In the genomic region with DNA sequence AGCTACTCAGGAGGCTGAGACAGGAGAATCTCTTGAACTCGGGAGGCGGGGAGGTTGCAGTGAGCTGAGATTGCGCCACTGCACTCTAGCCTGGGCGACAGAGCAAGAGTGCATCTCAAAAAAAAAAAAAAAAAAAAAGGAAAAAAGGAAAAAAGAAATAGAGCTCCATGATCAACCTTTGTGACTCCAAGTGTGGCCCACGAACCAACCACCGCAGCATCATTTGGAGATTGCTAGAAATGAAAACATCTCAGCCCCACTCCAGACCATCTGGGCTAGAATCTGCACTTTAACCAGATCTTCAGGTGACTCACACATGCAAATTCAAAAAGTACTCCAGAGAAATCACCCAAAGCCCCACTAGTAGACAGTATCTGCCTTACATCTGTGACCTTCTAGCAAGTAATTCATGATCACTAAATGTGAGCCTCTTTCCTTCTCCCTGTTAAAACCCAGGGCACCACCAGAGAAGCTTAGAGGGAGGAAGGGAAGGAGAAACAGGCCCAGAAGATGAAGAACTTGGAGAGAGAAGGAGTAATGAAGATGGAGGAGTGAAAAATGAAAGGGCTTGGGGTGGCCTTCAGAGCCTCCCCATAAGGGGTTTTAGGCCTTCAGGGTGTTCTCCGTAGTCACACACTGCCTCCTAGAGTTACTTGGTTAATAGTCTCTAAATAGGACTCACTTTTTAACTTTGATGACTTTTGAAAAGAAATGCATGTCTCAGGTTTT, we compare ENCODE assay signal across 9 cellular contexts.
DNase-seq lines count a peak whose midpoint lies in the region; ATAC-seq lines count a peak whose summit lies in the region.
"Had no signal": no experiment of that assay in that cellular context is flagged by ENCODE, and none has a peak within 500 bp of the region (broad histone marks: within the 10 kb centered on the region; RNA-seq: fewer than 3 reads in every experiment).

No MANE protein-coding gene starts in this region.

- H3K4me3 Mint-ChIP-seq in activated CD4-positive, alpha-beta T cell treated with anti-CD3 and anti-CD28 coated beads for 36 hours: no peak overlapping the region
- H3K4me3 Mint-ChIP-seq in activated CD8-positive, alpha-beta memory T cell treated with anti-CD3 and anti-CD28 coated beads, Interleukin-2, amount 10 ng/mL, durations not matched to agents 7 days and 5 days: no peak overlapping the region
- peak overlapping the region; percentile 10 for H3K4me3 Mint-ChIP-seq in stimulated activated memory B cell treated with anti-CD40 and anti-IgM and Interleukin-4, amounts not matched to agents 10 μg/mL and 1 μg/mL and 100 μg/mL, for 72 hours
- H3K4me3 Mint-ChIP-seq: activated naive CD4-positive, alpha-beta T cell treated with anti-CD3 and anti-CD28 coated beads, Interleukin-2, amount 50 U/mL, for 24 hours had no signal

- no peaks in the 10 kb centered on the region for H3K36me3 Mint-ChIP-seq in activated CD4-positive, alpha-beta T cell treated with anti-CD3 and anti-CD28 coated beads for 36 hours (ENCODE audit: low read depth)
- H3K36me3 Mint-ChIP-seq in activated CD8-positive, alpha-beta memory T cell treated with anti-CD3 and anti-CD28 coated beads, Interleukin-2, amount 10 ng/mL, durations not matched to agents 7 days and 5 days: no peaks in the 10 kb centered on the region
- no peaks in the 10 kb centered on the region for H3K36me3 Mint-ChIP-seq in stimulated activated memory B cell treated with anti-CD40 and anti-IgM and Interleukin-4, amounts not matched to agents 10 μg/mL and 1 μg/mL and 100 μg/mL, for 72 hours
- H3K36me3 Mint-ChIP-seq: activated naive CD4-positive, alpha-beta T cell treated with anti-CD3 and anti-CD28 coated beads, Interleukin-2, amount 50 U/mL, for 24 hours had no signal

- peaks cover 16% of the 10 kb centered on the region for H3K4me1 Mint-ChIP-seq in activated CD4-positive, alpha-beta T cell treated with anti-CD3 and anti-CD28 coated beads for 36 hours
- peaks cover 9% of the 10 kb centered on the region for H3K4me1 Mint-ChIP-seq in activated CD8-positive, alpha-beta memory T cell treated with anti-CD3 and anti-CD28 coated beads, Interleukin-2, amount 10 ng/mL, durations not matched to agents 7 days and 5 days
- peaks cover 13% of the 10 kb centered on the region for H3K4me1 Mint-ChIP-seq in stimulated activated memory B cell treated with anti-CD40 and anti-IgM and Interleukin-4, amounts not matched to agents 10 μg/mL and 1 μg/mL and 100 μg/mL, for 72 hours
- H3K4me1 Mint-ChIP-seq: activated naive CD4-positive, alpha-beta T cell treated with anti-CD3 and anti-CD28 coated beads, Interleukin-2, amount 50 U/mL, for 24 hours had no signal

- in situ Hi-C loops in KBM-7 (cut with MboI; ENCODE audit: low pct_unique_long_range_greater_than_20kb, low sequenced_read_pairs): no loop called here

- ATAC-seq in activated CD4-positive, alpha-beta T cell treated with anti-CD3 and anti-CD28 coated beads for 36 hours: peak; percentile 95
- ATAC-seq in activated CD8-positive, alpha-beta memory T cell treated with anti-CD3 and anti-CD28 coated beads, Interleukin-2, amount 10 ng/mL, durations not matched to agents 7 days and 5 days: peak; percentile 95
- ATAC-seq in stimulated activated memory B cell treated with anti-CD40 and anti-IgM and Interleukin-4, amounts not matched to agents 10 μg/mL and 1 μg/mL and 100 μg/mL, for 72 hours: peak; percentile 94
- no peak for ATAC-seq in GM21381 (IDR thresholded peaks at IDR 0.05; ENCODE audit: unreplicated experiment)

- no peaks in the 10 kb centered on the region for H3K9me3 Mint-ChIP-seq in activated CD4-positive, alpha-beta T cell treated with anti-CD3 and anti-CD28 coated beads for 36 hours (ENCODE audit: low read depth)
- H3K9me3 Mint-ChIP-seq in activated CD8-positive, alpha-beta memory T cell treated with anti-CD3 and anti-CD28 coated beads, Interleukin-2, amount 10 ng/mL, durations not matched to agents 7 days and 5 days (ENCODE audit: low read depth): no peaks in the 10 kb centered on the region
- H3K9me3 Mint-ChIP-seq in stimulated activated memory B cell treated with anti-CD40 and anti-IgM and Interleukin-4, amounts not matched to agents 10 μg/mL and 1 μg/mL and 100 μg/mL, for 72 hours: no peaks in the 10 kb centered on the region
- H3K9me3 Mint-ChIP-seq: activated naive CD4-positive, alpha-beta T cell treated with anti-CD3 and anti-CD28 coated beads, Interleukin-2, amount 50 U/mL, for 24 hours had no signal

- peak overlapping the region; percentile 83 for H3K27ac Mint-ChIP-seq in activated CD4-positive, alpha-beta T cell treated with anti-CD3 and anti-CD28 coated beads for 36 hours
- peak overlapping the region; percentile 58 for H3K27ac Mint-ChIP-seq in activated CD8-positive, alpha-beta memory T cell treated with anti-CD3 and anti-CD28 coated beads, Interleukin-2, amount 10 ng/mL, durations not matched to agents 7 days and 5 days
- peak overlapping the region; percentile 75 for H3K27ac Mint-ChIP-seq in stimulated activated memory B cell treated with anti-CD40 and anti-IgM and Interleukin-4, amounts not matched to agents 10 μg/mL and 1 μg/mL and 100 μg/mL, for 72 hours
- H3K27ac Mint-ChIP-seq: activated naive CD4-positive, alpha-beta T cell treated with anti-CD3 and anti-CD28 coated beads, Interleukin-2, amount 50 U/mL, for 24 hours had no signal

- CTCF ChIA-PET in activated CD4-positive, alpha-beta T cell treated with anti-CD3 and anti-CD28 coated beads for 36 hours (lab: Charles Lee): interaction anchor here (0.6 to 2.8 kb wide), 14 partner anchors 9 to 763 kb away, joined by 3 to 7 read pairs (median 3); no protein-coding TSS in a partner anchor
- CTCF ChIA-PET in activated CD8-positive, alpha-beta memory T cell treated with anti-CD3 and anti-CD28 coated beads, Interleukin-2, amount 10 ng/mL, durations not matched to agents 7 days and 5 days (lab: Charles Lee): interaction anchor here (0.7 to 2.5 kb wide), 31 partner anchors 8 to 687 kb away, joined by 3 to 11 read pairs (median 3); a partner anchor contains a TSS

- peak; percentile 56 for DNase-seq in activated CD4-positive, alpha-beta T cell treated with anti-CD3 and anti-CD28 coated beads for 36 hours
- no peak for DNase-seq in activated CD4-positive, alpha-beta T cell treated with anti-CD3 and anti-CD28 coated beads for 1 hour
- DNase-seq in KBM-7 (peak; percentile 47), globus pallidus (ENCODE audit: low spot score) (peak; percentile 38), NCI-H510A treated with DMSO at 0.1 percent for 48 hours (lab: John Stamatoyannopoulos, UW) (no peak)
- peak; percentile 70 for DNase-seq in activated CD8-positive, alpha-beta memory T cell treated with anti-CD3 and anti-CD28 coated beads, Interleukin-2, amount 10 ng/mL, durations not matched to agents 7 days and 5 days

- POLR2A ChIA-PET in activated CD4-positive, alpha-beta T cell treated with anti-CD3 and anti-CD28 coated beads for 36 hours (lab: Charles Lee): no interaction called here

- H3K27me3 Mint-ChIP-seq in activated CD4-positive, alpha-beta T cell treated with anti-CD3 and anti-CD28 coated beads for 36 hours: no peaks in the 10 kb centered on the region
- peaks cover under 1% of the 10 kb centered on the region for H3K27me3 Mint-ChIP-seq in activated CD8-positive, alpha-beta memory T cell treated with anti-CD3 and anti-CD28 coated beads, Interleukin-2, amount 10 ng/mL, durations not matched to agents 7 days and 5 days
- H3K27me3 Mint-ChIP-seq in stimulated activated memory B cell treated with anti-CD40 and anti-IgM and Interleukin-4, amounts not matched to agents 10 μg/mL and 1 μg/mL and 100 μg/mL, for 72 hours: no peaks in the 10 kb centered on the region
- H3K27me3 Mint-ChIP-seq: activated naive CD4-positive, alpha-beta T cell treated with anti-CD3 and anti-CD28 coated beads, Interleukin-2, amount 50 U/mL, for 24 hours had no signal

- intact Hi-C loops in activated CD4-positive, alpha-beta T cell treated with anti-CD3 and anti-CD28 coated beads for 36 hours (cut with DNase I, micrococcal nuclease): loop anchor here (1.0 to 10.0 kb wide), 6 partner anchors 73 to 689 kb away; a partner anchor contains a TSS

Comparison
In these comparisons a context has a peak if more than half of its experiments do, and no peak if none do; other contexts are left out.
1. DNase-seq: peak in activated CD4-positive, alpha-beta T cell treated with anti-CD3 and anti-CD28 coated beads for 36 hours (single experiment), KBM-7 (single experiment), activated CD8-positive, alpha-beta memory T cell treated with anti-CD3 and anti-CD28 coated beads, Interleukin-2, amount 10 ng/mL, durations not matched to agents 7 days and 5 days (single experiment) and globus pallidus (single experiment); none in activated CD4-positive, alpha-beta T cell treated with anti-CD3 and anti-CD28 coated beads for 1 hour (single experiment) and NCI-H510A treated with DMSO at 0.1 percent for 48 hours (single experiment).
2. Peak in every context shown above with its lines, with median percentiles within 50 percentile points of each other: H3K27ac Mint-ChIP-seq.